ENCODE assay signal across 17 cellular contexts in genomic region chr20:60381643-60382400, GRCh38.
DNase-seq lines count a peak whose midpoint lies in the region; ATAC-seq, FAIRE-seq and TF ChIP-seq lines count a peak whose summit lies in the region.
"Had no signal": no experiment of that assay in that cellular context is flagged by ENCODE, and none has a peak within 500 bp of the region (broad histone marks: within the 10 kb centered on the region; RNA-seq: fewer than 3 reads in every experiment).

No MANE protein-coding gene starts in this region.

- H4K5ac ChIP-seq in H1 (ENCODE audit: insufficient read length, low read depth, low read length): no peak overlapping the region

- H3K27ac ChIP-seq in H1 (ENCODE audit: low read depth, low read length): no peak overlapping the region
- H3K27ac ChIP-seq in small intestine (ENCODE audit: low read depth in 1 of 2, low read length in 1 of 2): no peak overlapping the region

- WGBS in H1 (ENCODE audit: extremely low coverage in 1 of 2, insufficient coverage in 1 of 2, insufficient read length in 1 of 2, insufficient replicate concordance in 2 of 2, low coverage in 1 of 2, low lambda C conversion rate in 2 of 2, missing lambda C conversion rate in 1 of 2), 2 experiments: 96 to 100% methylated on average over 1 to 3 of the region's 3 CpGs
- WGBS in small intestine, 3 donors: 41 to 57% (median 44%) methylated on average over 3 of the region's 3 CpGs

- H3K14ac ChIP-seq in H1 (ENCODE audit: insufficient read length): no peak overlapping the region

- H3K9ac ChIP-seq in H1 (replicated peaks in 1 of 4; ENCODE audit: extremely low read depth in 1 of 4, low read depth in 3 of 4, low read length in 3 of 4): no peak overlapping the region

- TF ChIP-seq RAD21 in H1 (IDR thresholded peaks at IDR 0.05 in 1 of 2, conservative IDR thresholded peaks at IDR 0.05 in 1 of 2; ENCODE audit: low read depth in 2 of 2, low read length in 2 of 2): no peak

- no peak overlapping the region for H2BK12ac ChIP-seq in H1 (ENCODE audit: low read depth, low read length)

- H3K23me2 ChIP-seq in H1 (ENCODE audit: low read depth, low read length): no peaks in the 10 kb centered on the region

- H3K9me3 ChIP-seq in H1 (ENCODE audit: insufficient read depth in 2 of 2, low read depth in 1 of 2, low read length in 1 of 2) (no peaks in the 10 kb centered on the region), small intestine (ENCODE audit: control insufficient read depth, low read depth) (no peaks in the 10 kb centered on the region)
- H3K9me3 ChIP-seq: MG63 had no signal

- H3K4me3 ChIP-seq in H1 (ENCODE audit: extremely low read depth in 1 of 4, insufficient read depth in 2 of 4, low read depth in 3 of 4, low read length in 4 of 4): no peak overlapping the region
- no peak overlapping the region for H3K4me3 ChIP-seq in small intestine (ENCODE audit: low read depth in 1 of 2, low read length in 2 of 2)
- H3K4me3 ChIP-seq: MG63 had no signal

- H3K79me1 ChIP-seq in H1 (ENCODE audit: low read depth, low read length): no peaks in the 10 kb centered on the region

- H3K36me3 ChIP-seq in H1 (ENCODE audit: control insufficient read depth in 2 of 4, insufficient read depth in 4 of 4, low read length in 3 of 4): no peaks in the 10 kb centered on the region
- no peaks in the 10 kb centered on the region for H3K36me3 ChIP-seq in small intestine (ENCODE audit: control insufficient read depth in 2 of 2, insufficient read depth in 2 of 2, low read length in 2 of 2)
- H3K36me3 ChIP-seq: MG63 had no signal

- H3K27me3 ChIP-seq in H1 (replicated peaks in 1 of 4; ENCODE audit: control insufficient read depth in 3 of 4, extremely low read depth in 1 of 4, insufficient read depth in 3 of 4, low read length in 3 of 4) (no peaks in the 10 kb centered on the region; a peak in 1 of 7 replicates), small intestine (ENCODE audit: control insufficient read depth in 2 of 2, insufficient read depth in 2 of 2, low read length in 2 of 2) (no peaks in the 10 kb centered on the region)
- H3K27me3 ChIP-seq: MG63 had no signal

- no peak overlapping the region for H3K18ac ChIP-seq in H1 (ENCODE audit: extremely low read depth, low read length)

- H2BK15ac ChIP-seq in H1 (ENCODE audit: low read length): no peak overlapping the region

- TF ChIP-seq POLR2A in H1 (IDR thresholded peaks at IDR 0.05; ENCODE audit: control extremely low read depth in 1 of 2, low read depth in 2 of 2, low read length in 2 of 2): no peak

- FAIRE-seq in H1 (lab: Jason Lieb, UNC): no peak
- FAIRE-seq in small intestine (lab: Jason Lieb, UNC): peak; percentile 44

- no peak overlapping the region for H3K23ac ChIP-seq in H1 (ENCODE audit: insufficient read length)

- no peak for ATAC-seq in GM19467 (IDR thresholded peaks at IDR 0.05; ENCODE audit: unreplicated experiment)
- ATAC-seq: HCT116, Panc1 had no signal

- H2AFZ ChIP-seq in H1 (ENCODE audit: low read length): no peak overlapping the region

- H4K20me1 ChIP-seq in H1 (replicated peaks in 1 of 2; ENCODE audit: control insufficient read depth in 1 of 2, insufficient read depth in 2 of 2, low read length in 2 of 2): no peaks in the 10 kb centered on the region

- no peak overlapping the region for H3K4me2 ChIP-seq in H1 (ENCODE audit: insufficient read depth in 1 of 2, low read depth in 2 of 2, low read length in 2 of 2)

- peak overlapping the region; percentile 73 for H3K56ac ChIP-seq in H1 (replicated peaks; ENCODE audit: insufficient read length, low read depth, low read length)

- no peak overlapping the region for H2BK120ac ChIP-seq in H1 (replicated peaks; ENCODE audit: low read depth, low read length)

- TF ChIP-seq CTCF in H1 (IDR thresholded peaks at IDR 0.05; ENCODE audit: control extremely low read depth in 1 of 3, insufficient read depth in 1 of 3, low read depth in 1 of 3, low read length in 3 of 3): no peak

- H4K8ac ChIP-seq in H1 (ENCODE audit: extremely low read depth, insufficient read depth, low read length): no peak overlapping the region

- no peak overlapping the region for H2BK20ac ChIP-seq in H1 (ENCODE audit: low read length)

- POLR2A ChIA-PET in H1 (lab: Charles Lee; ENCODE audit: partially characterized antibody): no interaction called here

- no peak for TF ChIP-seq EP300 in H1 (IDR thresholded peaks at IDR 0.05; ENCODE audit: borderline replicate concordance in 1 of 2, low read depth in 2 of 2, low read length in 2 of 2)

- no peak overlapping the region for H4K91ac ChIP-seq in H1 (replicated peaks; ENCODE audit: insufficient read length, low read length)

- H2AK5ac ChIP-seq in H1 (ENCODE audit: low read depth, low read length): no peak overlapping the region

- DNase-seq in HS-27A (ENCODE audit: low read depth): peak; percentile 14
- DNase-seq in RPMI7951 (ENCODE audit: low read depth): peak; percentile 18
- DNase-seq in H1 (ENCODE audit: low read depth in 1 of 2, low spot score in 2 of 2): no peak
- DNase-seq in small intestine: no peak
- DNase-seq in GM03348 (ENCODE audit: low spot score): no peak
- no peak for DNase-seq in COLO829 (ENCODE audit: low spot score)
- DNase-seq: CD8-positive, alpha-beta memory T cell; KBM-7; MG63; NCI-H1417; NCI-H1930; NCI-H2171; NCI-H774; SHP77 treated with DMSO at 0.1 percent for 48 hours had no signal

- no peak overlapping the region for H3K4ac ChIP-seq in H1 (replicated peaks; ENCODE audit: insufficient read length, low read depth, low read length)

- CTCF ChIA-PET in H1 (lab: Charles Lee; ENCODE audit: partially characterized antibody): no interaction called here

- H2BK5ac ChIP-seq in H1 (ENCODE audit: low read depth, low read length): no peak overlapping the region

- H3K79me2 ChIP-seq in H1 (ENCODE audit: control insufficient read depth in 1 of 2, insufficient read depth in 2 of 2, low read length in 2 of 2): no peaks in the 10 kb centered on the region

- H3K4me1 ChIP-seq in H1 (replicated peaks in 1 of 4; ENCODE audit: control insufficient read depth in 3 of 4, insufficient read depth in 4 of 4, low read length in 3 of 4): no peaks in the 10 kb centered on the region
- H3K4me1 ChIP-seq in small intestine (ENCODE audit: control insufficient read depth in 2 of 2, insufficient read depth in 1 of 2, low read depth in 1 of 2, low read length in 1 of 2): no peaks in the 10 kb centered on the region

TF ChIP-seq in H1, 55 proteins besides CTCF, POLR2A, EP300 and RAD21:
- TF ChIP-seq FOSL1 (IDR thresholded peaks at IDR 0.05; ENCODE audit: insufficient read depth, low read depth, low read length) (no peak), BCL11A (IDR thresholded peaks at IDR 0.05; ENCODE audit: low read depth in 2 of 2, low read length in 2 of 2) (no peak)

Comparison
In these comparisons a context has a peak if more than half of its experiments do, and no peak if none do; other contexts are left out.
1. DNase-seq: peak in HS-27A (single experiment) and RPMI7951 (single experiment); none in H1 (0 of 2), small intestine (single experiment), GM03348 (single experiment) and COLO829 (single experiment).